ENCODE assay signal across 9 cellular contexts in the genomic region with DNA sequence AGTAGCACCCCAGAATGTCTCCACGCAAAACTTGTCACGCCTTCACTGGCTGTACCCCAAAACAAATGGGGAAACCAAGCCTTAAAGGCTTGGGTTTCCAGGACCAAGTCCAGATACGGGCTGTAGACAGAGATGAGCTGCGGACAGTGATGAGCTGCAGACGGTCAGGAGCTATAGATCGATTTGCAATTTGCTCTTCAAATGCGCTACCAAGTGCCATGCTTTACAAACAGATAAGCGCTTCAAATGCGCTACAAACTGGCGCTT. TPM values are rescaled to one million over a fixed set of nuclear protein-coding genes. Genes with fewer than 3 reads are reported as not detected.
A peak's percentile ranks its signal among the peaks of the same experiment; 100 is the strongest.
DNase-seq lines count a peak whose midpoint lies in the region; ATAC-seq and FAIRE-seq lines count a peak whose summit lies in the region.
"Had no signal": no experiment of that assay in that cellular context is flagged by ENCODE, and none has a peak within 500 bp of the region (broad histone marks: within the 10 kb centered on the region; RNA-seq: fewer than 3 reads in every experiment).

No MANE protein-coding gene starts in this region.

- no peak for FAIRE-seq in small intestine (lab: Jason Lieb, UNC)
- FAIRE-seq: frontal cortex had no signal

- H2AFZ ChIP-seq in ACC112 (ENCODE audit: low read length, unreplicated experiment) = peak overlapping the region; percentile 78

- H3K27ac ChIP-seq in ACC112 (ENCODE audit: low read depth, low read length) (no peak overlapping the region), HUES64 (ENCODE audit: low read depth, low read length) (no peak overlapping the region), cingulate gyrus (ENCODE audit: low read depth, low read length) (peak overlapping the region; percentile 44), small intestine (ENCODE audit: low read depth in 1 of 2, low read length in 1 of 2) (no peak overlapping the region)
- H3K27ac ChIP-seq in naive thymus-derived CD4-positive, alpha-beta T cell (ENCODE audit: low read depth, low read length) = no peak overlapping the region

- peaks cover 8 to 24% (median 17%) of the 10 kb centered on the region in 7 donors for H3K4me1 Mint-ChIP-seq in naive thymus-derived CD4-positive, alpha-beta T cell

- H3K27me3 Mint-ChIP-seq in naive thymus-derived CD4-positive, alpha-beta T cell = peaks cover 19 to 36% (median 33%) of the 10 kb centered on the region in 5 donors

- H3K27me3 ChIP-seq in ACC112 (ENCODE audit: insufficient read depth, low read length) (no peaks in the 10 kb centered on the region), HUES64 (ENCODE audit: insufficient read depth, low read length) (peaks cover 14% of the 10 kb centered on the region), small intestine (ENCODE audit: control insufficient read depth in 2 of 2, insufficient read depth in 2 of 2, low read length in 2 of 2) (peaks cover 0 to 4% of the 10 kb centered on the region in 2 donors)
- peaks cover 14 to 32% of the 10 kb centered on the region in 2 donors for H3K27me3 ChIP-seq in naive thymus-derived CD4-positive, alpha-beta T cell (ENCODE audit: control insufficient read depth in 2 of 2, insufficient read depth in 2 of 2, low read length in 2 of 2)

- intact Hi-C loops in naive thymus-derived CD4-positive, alpha-beta T cell (cut with micrococcal nuclease) = loop anchor here (2.0 to 10.0 kb wide), 8 partner anchors 212 to 1824 kb away; a partner anchor contains a TSS
- intact Hi-C loops in posterior vena cava (cut with DNase I) = loop anchor here in 1 of 2 donors (10.0 kb wide), 1 partner anchor 202 kb away; no protein-coding TSS in a partner anchor

- peak overlapping the region; percentile 63; the same call in 1 of the 2 replicates for H3K9ac ChIP-seq in HUES64 (ENCODE audit: low read depth, low read length)

- H3K9me3 ChIP-seq in HUES64 (ENCODE audit: insufficient read depth, low read depth, low read length) (0 out of 2 replicates have a peak, but pooled peaks cover 9% of the 10 kb centered on the region), small intestine (ENCODE audit: control insufficient read depth, low read depth) (no peaks in the 10 kb centered on the region)
- H3K9me3 ChIP-seq in naive thymus-derived CD4-positive, alpha-beta T cell (ENCODE audit: control insufficient read depth in 2 of 3, low read length in 3 of 3) = no peaks in the 10 kb centered on the region

- peak overlapping the region; percentile 83 to 91 (median 88) for H3K4me3 Mint-ChIP-seq in naive thymus-derived CD4-positive, alpha-beta T cell

- ATAC-seq in naive thymus-derived CD4-positive, alpha-beta T cell = no peak

- 61% methylated on average over 10 of the region's 10 CpGs for WGBS in HUES64
- 38 to 61% (median 57%) methylated on average over 10 of the region's 10 CpGs for WGBS in small intestine, 3 donors

- peaks cover 18% of the 10 kb centered on the region for H3K4me1 ChIP-seq in ACC112 (ENCODE audit: control insufficient read depth, insufficient read depth, low read length, unreplicated experiment)
- H3K4me1 ChIP-seq in HUES64 (ENCODE audit: insufficient read depth, low read length) = peaks cover 20% of the 10 kb centered on the region
- peaks cover 15 to 16% of the 10 kb centered on the region in 2 donors for H3K4me1 ChIP-seq in naive thymus-derived CD4-positive, alpha-beta T cell (ENCODE audit: control insufficient read depth in 2 of 2, insufficient read depth in 2 of 2, low read length in 2 of 2)
- peaks cover 0 to 1% of the 10 kb centered on the region in 2 donors for H3K4me1 ChIP-seq in small intestine (ENCODE audit: control insufficient read depth in 2 of 2, insufficient read depth in 1 of 2, low read depth in 1 of 2, low read length in 1 of 2)

- H3K36me3 ChIP-seq in ACC112 (ENCODE audit: insufficient read depth, low read length) (no peaks in the 10 kb centered on the region), HUES64 (ENCODE audit: insufficient read depth, low read length) (no peaks in the 10 kb centered on the region), small intestine (ENCODE audit: control insufficient read depth in 2 of 2, insufficient read depth in 2 of 2, low read length in 2 of 2) (no peaks in the 10 kb centered on the region)
- no peaks in the 10 kb centered on the region for H3K36me3 ChIP-seq in naive thymus-derived CD4-positive, alpha-beta T cell (ENCODE audit: control insufficient read depth in 2 of 3, insufficient read depth in 3 of 3, low read length in 3 of 3)

- H3K9me3 Mint-ChIP-seq in naive thymus-derived CD4-positive, alpha-beta T cell = peaks cover 0 to 13% (median 0%) of the 10 kb centered on the region in 11 donors

- H3K79me2 ChIP-seq in ACC112 (ENCODE audit: control insufficient read depth, insufficient read depth, low read length, unreplicated experiment) = peaks cover 41% of the 10 kb centered on the region

- POLR2A ChIA-PET in naive thymus-derived CD4-positive, alpha-beta T cell (lab: Charles Lee) = no interaction called here

- peak overlapping the region in 6 of 9 donors; percentile 66 to 90 (median 78) for H3K27ac Mint-ChIP-seq in naive thymus-derived CD4-positive, alpha-beta T cell

- H3K36me3 Mint-ChIP-seq in naive thymus-derived CD4-positive, alpha-beta T cell = no peaks in the 10 kb centered on the region

- DNase-seq in naive thymus-derived CD4-positive, alpha-beta T cell = no peak
- DNase-seq in GM19238 (ENCODE audit: insufficient read length, low spot score) = no peak
- DNase-seq in small intestine = no peak
- DNase-seq in posterior vena cava (ENCODE audit: low spot score) = no peak
- DNase-seq in SK-N-DZ (ENCODE audit: low spot score) = no peak

- CTCF ChIA-PET in naive thymus-derived CD4-positive, alpha-beta T cell (lab: Charles Lee) = no interaction called here

- peak overlapping the region; percentile 84 for H3K4me3 ChIP-seq in ACC112 (ENCODE audit: low read depth, low read length)
- peak overlapping the region; percentile 65 for H3K4me3 ChIP-seq in HUES64 (ENCODE audit: low read length)
- H3K4me3 ChIP-seq in naive thymus-derived CD4-positive, alpha-beta T cell (ENCODE audit: low read length) = peak overlapping the region; percentile 85
- H3K4me3 ChIP-seq in small intestine (ENCODE audit: low read depth in 1 of 2, low read length in 2 of 2) = no peak overlapping the region

RNA-seq across cellular contexts. Expression of a gene that starts 0.7 kb away (rescaled TPM):
- polyA plus RNA-seq in HUES64 (2013, experiment 1 of 2) = 23.1 TPM
- 32.7 TPM for polyA plus RNA-seq in HUES64 (2013, experiment 2 of 2)
- total RNA-seq in naive thymus-derived CD4-positive, alpha-beta T cell = under 1 TPM in 3 of 5 experiments, not detected in 2; 0.16 to 0.78 (median 0.19) TPM
- under 1 TPM; 0.08 to 0.43 TPM for polyA plus RNA-seq in naive thymus-derived CD4-positive, alpha-beta T cell
- 10 to 100 TPM in 1 of 3 donors, 1 to 10 TPM in 1, not detected in 1; 5.9 to 16.8 TPM for polyA plus RNA-seq in small intestine
- 10 to 100 TPM; 59.4 to 67.2 TPM for total RNA-seq in posterior vena cava
- polyA plus RNA-seq in SK-N-DZ (2014; cell fraction: cytosol; rRNA removed) = 27.7 and 41.0 TPM in 2 replicates
- polyA plus RNA-seq in SK-N-DZ (2014; cell fraction: nucleus; rRNA removed) = 25.4 and 40.0 TPM in 2 replicates

Comparison
In these comparisons a context has a peak if more than half of its experiments do, and no peak if none do; other contexts are left out.
1. H3K4me3 ChIP-seq: peak in ACC112 (single experiment), HUES64 (single experiment) and naive thymus-derived CD4-positive, alpha-beta T cell (single experiment); none in small intestine (0 of 2).
2. RNA of a gene that starts 0.7 kb away (total RNA-seq): 59.4 to 67.2 TPM in posterior vena cava; 0.16 to 0.78 TPM in naive thymus-derived CD4-positive, alpha-beta T cell; every median in the first group is over 10 times any median in the second.